ENCODE assay signal across 11 cellular contexts in genomic region chr12:124673881-124674617, GRCh38.
DNase-seq lines count a peak whose midpoint lies in the region; ATAC-seq lines count a peak whose summit lies in the region.
"Had no signal": no experiment of that assay in that cellular context is flagged by ENCODE, and none has a peak within 500 bp of the region (broad histone marks: within the 10 kb centered on the region; RNA-seq: fewer than 3 reads in every experiment).

No MANE protein-coding gene starts in this region.

- H3K9me3 ChIP-seq in mesodermal cell (ENCODE audit: control insufficient read depth, low read length), result no peaks in the 10 kb centered on the region

- no peaks in the 10 kb centered on the region for H3K36me3 ChIP-seq in mesodermal cell (ENCODE audit: control insufficient read depth, insufficient read depth, low read length)

- H3K4me3 ChIP-seq in mesodermal cell (ENCODE audit: extremely low read depth, insufficient read depth, low read length, poor library complexity, severe bottlenecking), result no peak overlapping the region

- H3K27ac ChIP-seq in caudate nucleus (ENCODE audit: low read depth, low read length) (peak overlapping the region; percentile 84), mesodermal cell (ENCODE audit: low read depth, low read length, severe bottlenecking) (peak overlapping the region; percentile 43), temporal lobe (ENCODE audit: low read depth, low read length) (peak overlapping the region; percentile 97)

- H3K4me1 ChIP-seq in mesodermal cell (ENCODE audit: control insufficient read depth, insufficient read depth, low read length, poor library complexity, severe bottlenecking), result peaks cover 19% of the 10 kb centered on the region

- no peak for ATAC-seq in GM21737 (IDR thresholded peaks at IDR 0.05; ENCODE audit: unreplicated experiment)

- 73 to 77% methylated on average over 8 to 9 of the region's 15 CpGs for WGBS in mesodermal cell (ENCODE audit: insufficient coverage in 2 of 2), 2 experiments

- DNase-seq in NCI-H2171 treated with DMSO at 0.1 percent for 48 hours (lab: John Stamatoyannopoulos, UW) (peak; percentile 96), caudate nucleus (lab: John Stamatoyannopoulos, UW) (peak in 59 of 61 donors; percentile 29 to 98 (median 83)), Kasumi-1 (lab: John Stamatoyannopoulos, UW) (no peak), NCI-H748 treated with DMSO at 0.1 percent for 48 hours (lab: John Stamatoyannopoulos, UW) (no peak)
- DNase-seq: activated naive CD8-positive, alpha-beta T cell treated with anti-CD3 and anti-CD28 coated beads for 36 hours; COR-L47; foreskin melanocyte; T1000 had no signal

Comparison
In these comparisons a context has a peak if more than half of its experiments do, and no peak if none do; other contexts are left out.
1. DNase-seq: peak in NCI-H2171 treated with DMSO at 0.1 percent for 48 hours (single experiment) and caudate nucleus (59 of 61); none in Kasumi-1 (0 of 2) and NCI-H748 treated with DMSO at 0.1 percent for 48 hours (single experiment).
2. H3K27ac ChIP-seq: peak in every context shown above with its lines; median percentile 97 in temporal lobe; 84 in caudate nucleus; 43 in mesodermal cell.